Comparison of ENCODE assay signal across 19 cellular contexts in genomic region chr16:68866933-68867332, GRCh38.
A peak's percentile ranks its signal among the peaks of the same experiment; 100 is the strongest.
DNase-seq lines count a peak whose midpoint lies in the region; ATAC-seq, FAIRE-seq and TF ChIP-seq lines count a peak whose summit lies in the region.
"Had no signal": no experiment of that assay in that cellular context is flagged by ENCODE, and none has a peak within 500 bp of the region (broad histone marks: within the 10 kb centered on the region; RNA-seq: fewer than 3 reads in every experiment).

No MANE protein-coding gene starts in this region.

- H3K9ac ChIP-seq in OCI-LY3 (ENCODE audit: low read length) = peak overlapping the region; percentile 53; the same call in 1 of the 2 replicates

- peak overlapping the region; percentile 11; the same call in 1 of the 2 replicates for H3K4me3 ChIP-seq in OCI-LY3 (ENCODE audit: low read length)
- H3K4me3 ChIP-seq: HAP-1 had no signal

- H3K9me3 ChIP-seq in OCI-LY3 (ENCODE audit: insufficient read depth, low read length) = no peaks in the 10 kb centered on the region
- H3K9me3 ChIP-seq: HAP-1 had no signal

- peak overlapping the region; percentile 98 for H3K27ac ChIP-seq in OCI-LY3 (ENCODE audit: low read length)

- peaks cover 74% of the 10 kb centered on the region for H3K4me1 ChIP-seq in OCI-LY3 (ENCODE audit: low read length)

- DNase-seq in GM10248 (ENCODE audit: extremely low spot score) (peak; percentile 25), GM19239 (ENCODE audit: insufficient read length, low spot score) (no peak)
- DNase-seq: C1 segment of cervical spinal cord, GDM1, NCI-H1048, NCI-H1930, NCI-H446 treated with DMSO at 0.1 percent for 48 hours, NCI-H748 treated with DMSO at 0.1 percent for 48 hours, Right ventricle myocardium superior, T-helper 1 cell had no signal

- no peaks in the 10 kb centered on the region for H4K20me1 ChIP-seq in OCI-LY3 (ENCODE audit: insufficient read depth, low read length)

- TF ChIP-seq CTCF in GM10248 (IDR thresholded peaks at IDR 0.05; ENCODE audit: control extremely low read depth, extremely low read depth, low read depth, missing control alignments) (no peak), OCI-LY3 (IDR thresholded peaks at IDR 0.05; ENCODE audit: low read depth, low read length) (no peak)

- H2AFZ ChIP-seq in OCI-LY3 (ENCODE audit: low read depth, low read length) = no peak overlapping the region

- ATAC-seq in GM18511 (IDR thresholded peaks at IDR 0.05; ENCODE audit: unreplicated experiment) (peak; percentile 63), HG02870 (IDR thresholded peaks at IDR 0.05; ENCODE audit: unreplicated experiment) (peak; percentile 48), HG02885 (IDR thresholded peaks at IDR 0.05; ENCODE audit: poor library complexity, unreplicated experiment) (no peak), HG03196 (IDR thresholded peaks at IDR 0.05; ENCODE audit: unreplicated experiment) (no peak), GM19463 (IDR thresholded peaks at IDR 0.05; ENCODE audit: unreplicated experiment) (no peak)
- ATAC-seq: SK-N-SH treated with all-trans-retinoic acid at 6 μM for 48 hours had no signal

- CTCF ChIA-PET in GM10248 (lab: Yijun Ruan, JAX) = no interaction called here

- H3K79me2 ChIP-seq in OCI-LY3 (ENCODE audit: low read length) = peaks cover 15% of the 10 kb centered on the region

- H3K36me3 ChIP-seq in OCI-LY3 (replicated peaks; ENCODE audit: low read depth, low read length) = peaks cover 33% of the 10 kb centered on the region
- H3K36me3 ChIP-seq: HAP-1 had no signal

- peak overlapping the region; percentile 50 for H3K4me2 ChIP-seq in OCI-LY3 (ENCODE audit: low read length)

- FAIRE-seq in GM19239 (lab: Jason Lieb, UNC) = no peak
- FAIRE-seq: RCC 7860 had no signal

- H3K27me3 ChIP-seq in OCI-LY3 (ENCODE audit: low read depth, low read length) = no peaks in the 10 kb centered on the region

- POLR2A ChIA-PET in GM10248 (lab: Yijun Ruan, JAX) = interaction anchor here (0.6 kb wide), 2 partner anchors 10 to 336 kb away, joined by 3 to 5 read pairs; no protein-coding TSS in a partner anchor

Comparison
In these comparisons a context has a peak if more than half of its experiments do, and no peak if none do; other contexts are left out.
1. ATAC-seq: peak in GM18511 (single experiment) and HG02870 (single experiment); none in HG02885 (single experiment), HG03196 (single experiment) and GM19463 (single experiment).